Comparison of ENCODE assay signal across 23 cellular contexts in the genomic region with DNA sequence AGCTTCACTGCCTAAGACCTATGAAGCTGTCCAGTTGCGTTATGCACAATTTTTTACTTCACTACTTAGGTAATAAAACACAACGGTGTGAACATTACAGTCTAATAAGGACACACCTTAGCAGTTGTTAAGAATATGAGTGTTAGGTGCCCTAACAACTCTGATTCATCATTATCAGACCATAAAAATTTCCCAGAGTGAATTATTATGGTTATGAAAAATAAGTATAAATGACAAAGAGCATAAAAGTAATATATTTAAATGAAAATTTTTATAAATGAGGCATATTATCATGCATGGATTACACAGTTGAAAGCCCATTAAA.
A peak's percentile ranks its signal among the peaks of the same experiment; 100 is the strongest.
DNase-seq lines count a peak whose midpoint lies in the region; ATAC-seq, FAIRE-seq and TF ChIP-seq lines count a peak whose summit lies in the region.
"Had no signal": no experiment of that assay in that cellular context is flagged by ENCODE, and none has a peak within 500 bp of the region (broad histone marks: within the 10 kb centered on the region; RNA-seq: fewer than 3 reads in every experiment).

No MANE protein-coding gene starts in this region.

- peaks cover 7% of the 10 kb centered on the region for H3F3A ChIP-seq in PC-3 (ENCODE audit: low read length, unreplicated experiment)

- H3K4me1 ChIP-seq in BLaER1 treated with 17β-estradiol and CSF1 and Interleukin-3, amounts not matched to agents 10 nM and 100 nM: peaks cover 8 to 22% (median 18%) of the 10 kb centered on the region in 10 experiments
- H3K4me1 ChIP-seq in PC-3 (ENCODE audit: insufficient read depth, low read length): peaks cover 56% of the 10 kb centered on the region
- H3K4me1 ChIP-seq: prostate gland had no signal

- H3K9ac ChIP-seq in BLaER1 treated with 17β-estradiol and CSF1 and Interleukin-3, amounts not matched to agents 10 nM and 100 nM: no peak overlapping the region
- H3K9ac ChIP-seq in PC-3 (ENCODE audit: low read length): peak overlapping the region; percentile 74

- POLR2A ChIA-PET in PC-3 (lab: Charles Lee; ENCODE audit: unreplicated experiment): no interaction called here

- H3K27me3 Mint-ChIP-seq in natural killer cell (ENCODE audit: low read depth in 2 of 2): peaks cover 0 to 3% of the 10 kb centered on the region in 2 donors
- H3K27me3 Mint-ChIP-seq: memory B cell had no signal

- FAIRE-seq in GM12891 (lab: Jason Lieb, UNC): no peak
- FAIRE-seq: kidney, small intestine had no signal

- CTCF ChIA-PET in PC-3 (lab: Charles Lee): interaction anchor here (0.7 kb wide), 1 partner anchor 250 kb away, joined by 3 read pairs; no protein-coding TSS in a partner anchor

- peak; percentile 66 for DNase-seq in PC-3
- no peak for DNase-seq in coronary artery (ENCODE audit: low spot score)
- DNase-seq in natural killer cell: no peak
- DNase-seq in GM12891 (ENCODE audit: insufficient read length, low spot score): no peak
- no peak for DNase-seq in HCEC 1CT
- DNase-seq: activated CD4-positive, alpha-beta T cell treated with anti-CD3 and anti-CD28 coated beads for 1 hour; activated effector memory CD4-positive, alpha-beta T cell treated with Interleukin-2 at 50 U/mL for 16 hours; COR-L47; endodermal cell; kidney; MG63; NCI-H146; NCI-H82; Peyer's patch; small intestine had no signal

- H2AFZ ChIP-seq in PC-3 (ENCODE audit: low read length): 0 out of 2 replicates have a peak overlapping the region, but pooled peaks have one; percentile 7
- H2AFZ ChIP-seq: hepatocyte had no signal

- peaks cover 5% of the 10 kb centered on the region in 2 donors for H3K9me3 Mint-ChIP-seq in natural killer cell
- H3K9me3 Mint-ChIP-seq: endodermal cell, nephron had no signal

- ATAC-seq in PC-3: peak; percentile 48
- no peak for ATAC-seq in natural killer cell
- ATAC-seq in HG03460 (IDR thresholded peaks at IDR 0.05; ENCODE audit: unreplicated experiment): no peak

- BruUV-seq in PC-3 (replicated peaks; lab: Mats Ljungman, UMichigan): no TSS peak

- H3K36me3 Mint-ChIP-seq in natural killer cell: no peaks in the 10 kb centered on the region
- H3K36me3 Mint-ChIP-seq: memory B cell had no signal

- H3K79me2 ChIP-seq in PC-3 (ENCODE audit: low read length): no peaks in the 10 kb centered on the region
- H3K79me2 ChIP-seq: hepatocyte had no signal

- no peaks in the 10 kb centered on the region for H4K20me1 ChIP-seq in BLaER1 treated with 17β-estradiol and CSF1 and Interleukin-3, amounts not matched to agents 10 nM and 100 nM
- no peaks in the 10 kb centered on the region for H4K20me1 ChIP-seq in PC-3 (ENCODE audit: low read length)

- H3K27ac ChIP-seq in BLaER1 treated with 17β-estradiol and CSF1 and Interleukin-3, amounts not matched to agents 10 nM and 100 nM: peak overlapping the region in 4 of 11 experiments; percentile 11 to 38 (median 29); a peak in 3 of 22 replicates
- peak overlapping the region; percentile 96 for H3K27ac ChIP-seq in PC-3 (ENCODE audit: low read length)
- peak overlapping the region; percentile 25 to 80 for H3K27ac ChIP-seq in coronary artery
- H3K27ac ChIP-seq: hepatocyte, Peyer's patch, prostate gland, SK-N-MC had no signal

- H3K36me3 ChIP-seq in BLaER1 treated with 17β-estradiol and CSF1 and Interleukin-3, amounts not matched to agents 10 nM and 100 nM: no peaks in the 10 kb centered on the region
- H3K36me3 ChIP-seq in PC-3 (ENCODE audit: low read depth, low read length): no peaks in the 10 kb centered on the region
- H3K36me3 ChIP-seq: MG63, Peyer's patch, prostate gland had no signal

- no peak overlapping the region for H3K4me3 ChIP-seq in BLaER1 treated with 17β-estradiol and CSF1 and Interleukin-3, amounts not matched to agents 10 nM and 100 nM
- H3K4me3 ChIP-seq in PC-3 (ENCODE audit: low read length) (peak overlapping the region; percentile 48), coronary artery (no peak overlapping the region)
- H3K4me3 ChIP-seq: hepatocyte, MG63, Peyer's patch, prostate gland, SK-N-MC had no signal

- intact Hi-C loops in PC-3 (cut with micrococcal nuclease) (loop anchor here (5.0 kb wide), 2 partner anchors 46 to 49 kb away; no protein-coding TSS in a partner anchor), natural killer cell (cut with micrococcal nuclease) (no loop called here)

- peak overlapping the region; percentile 48 to 84 (median 62); a peak in 20 of 22 replicates for H3K4me2 ChIP-seq in BLaER1 treated with 17β-estradiol and CSF1 and Interleukin-3, amounts not matched to agents 10 nM and 100 nM
- H3K4me2 ChIP-seq in PC-3 (ENCODE audit: low read length): peak overlapping the region; percentile 82

- TF ChIP-seq CTCF in PC-3 (conservative IDR thresholded peaks at IDR 0.05; ENCODE audit: low read depth, low read length): no peak
- no peak for TF ChIP-seq CTCF in coronary artery (IDR thresholded peaks at IDR 0.05)
- no peak for TF ChIP-seq CTCF in natural killer cell (IDR thresholded peaks at IDR 0.05)

- H3K4me3 Mint-ChIP-seq in natural killer cell: peak overlapping the region; percentile 45
- H3K4me3 Mint-ChIP-seq: activated CD8-positive, alpha-beta memory T cell treated with anti-CD3 and anti-CD28 coated beads, Interleukin-2, amount 10 ng/mL, durations not matched to agents 7 days and 5 days; endodermal cell; memory B cell; nephron had no signal

- TF ChIP-seq POLR2A in GM12891 (IDR thresholded peaks at IDR 0.05; ENCODE audit: low read depth, low read length): no peak

- no peaks in the 10 kb centered on the region for H3K27me3 ChIP-seq in BLaER1 treated with 17β-estradiol and CSF1 and Interleukin-3, amounts not matched to agents 10 nM and 100 nM
- H3K27me3 ChIP-seq in PC-3 (ENCODE audit: low read length): no peaks in the 10 kb centered on the region
- H3K27me3 ChIP-seq: hepatocyte, MG63, Peyer's patch had no signal

- H3K27ac Mint-ChIP-seq in natural killer cell: no peak overlapping the region
- H3K27ac Mint-ChIP-seq: endodermal cell, memory B cell, nephron had no signal

- no peaks in the 10 kb centered on the region for H3K9me2 ChIP-seq in PC-3 (replicated peaks; ENCODE audit: low read length)

- H3K4me1 Mint-ChIP-seq in natural killer cell: peaks cover 13 to 14% of the 10 kb centered on the region in 2 donors
- H3K4me1 Mint-ChIP-seq: memory B cell, nephron had no signal

- no peaks in the 10 kb centered on the region for H3K9me3 ChIP-seq in BLaER1 treated with 17β-estradiol and CSF1 and Interleukin-3, amounts not matched to agents 10 nM and 100 nM (replicated peaks in 1 of 11)
- H3K9me3 ChIP-seq in PC-3 (ENCODE audit: low read length): no peaks in the 10 kb centered on the region
- H3K9me3 ChIP-seq: MG63, Peyer's patch, prostate gland had no signal

TF ChIP-seq in GM12891, 5 proteins besides CTCF, POLR2A, EP300 and RAD21:
- no peak for TF ChIP-seq TAF1 (IDR thresholded peaks at IDR 0.05; ENCODE audit: low read depth, low read length)
- no peak for TF ChIP-seq PAX5 (IDR thresholded peaks at IDR 0.05; ENCODE audit: insufficient read depth, low read length, severe bottlenecking)
- no peak for TF ChIP-seq SPI1 (IDR thresholded peaks at IDR 0.05; ENCODE audit: low read depth, low read length)
- no peak for TF ChIP-seq POU2F2 (IDR thresholded peaks at IDR 0.05; ENCODE audit: low read depth, low read length)
- no peak for TF ChIP-seq POLR2AphosphoS5 (IDR thresholded peaks at IDR 0.05; ENCODE audit: low read depth, low read length)
